8 cellular contexts compared by ENCODE assay signal in genomic region chr2:64730551-64731305, GRCh38.
DNase-seq lines count a peak whose midpoint lies in the region; ATAC-seq, FAIRE-seq and TF ChIP-seq lines count a peak whose summit lies in the region.

No MANE protein-coding gene starts in this region.

- H3K4me1 ChIP-seq in adrenal gland (replicated peaks in 1 of 2) (peaks cover 0 to 24% of the 10 kb centered on the region in 2 donors), left ventricle myocardium inferior (peaks cover 36% of the 10 kb centered on the region)

- no peak for TF ChIP-seq CTCF in adrenal gland (IDR thresholded peaks at IDR 0.05)
- TF ChIP-seq CTCF in left ventricle myocardium inferior (IDR thresholded peaks at IDR 0.05; ENCODE audit: borderline replicate concordance), result no peak

- H3K27ac ChIP-seq in adrenal gland (peak overlapping the region; percentile 35 to 88 (median 75)), left ventricle myocardium inferior (replicated peaks) (peak overlapping the region; percentile 83)

- DNase-seq in DMS 273 (lab: John Stamatoyannopoulos, UW; ENCODE audit: unreplicated experiment) (peak; percentile 76), HT-29 (ENCODE audit: low spot score) (peak; percentile 7), SHP77 (lab: John Stamatoyannopoulos, UW) (peak; percentile 95 to 97), adrenal gland (peak; percentile 61 to 85 (median 77)), left ventricle myocardium inferior (peak; percentile 38), pulmonary artery endothelial cell (ENCODE audit: low read depth, low spot score) (peak; percentile 73), HTR-8/SVneo (ENCODE audit: insufficient read length, low spot score) (no peak)

- TF ChIP-seq POLR2A in adrenal gland (IDR thresholded peaks at IDR 0.05), result peak in 1 of 2 donors; percentile 50

- no peak for FAIRE-seq in HTR-8/SVneo (lab: Jason Lieb, UNC)

- H3K36me3 ChIP-seq in adrenal gland (replicated peaks in 1 of 2) (no peaks in the 10 kb centered on the region), left ventricle myocardium inferior (no peaks in the 10 kb centered on the region)

- no peaks in the 10 kb centered on the region for H3K9me3 ChIP-seq in adrenal gland (replicated peaks in 1 of 3)
- H3K9me3 ChIP-seq in left ventricle myocardium inferior (replicated peaks), result no peaks in the 10 kb centered on the region

- intact Hi-C loops in adrenal gland (cut with DNase I), result no loop called here
- intact Hi-C loops in left ventricle myocardium inferior (cut with micrococcal nuclease), result loop anchor here (10.0 kb wide), 1 partner anchor 134 kb away; no protein-coding TSS in a partner anchor

- 9 to 17% (median 15%) methylated on average over 9 of the region's 9 CpGs for whole genome bisulfite sequencing in adrenal gland, 4 donors

- ATAC-seq in HG02623 (IDR thresholded peaks at IDR 0.05; ENCODE audit: unreplicated experiment), result no peak

- H3K27me3 ChIP-seq in adrenal gland (no peaks in the 10 kb centered on the region), left ventricle myocardium inferior (ENCODE audit: low read depth) (no peaks in the 10 kb centered on the region)

- H3K4me3 ChIP-seq in adrenal gland (peak overlapping the region in 3 of 4 donors; percentile 15 to 62 (median 39)), left ventricle myocardium inferior (peak overlapping the region; percentile 56)
